ENCODE assay signal across 1 cellular context in the genomic region with DNA sequence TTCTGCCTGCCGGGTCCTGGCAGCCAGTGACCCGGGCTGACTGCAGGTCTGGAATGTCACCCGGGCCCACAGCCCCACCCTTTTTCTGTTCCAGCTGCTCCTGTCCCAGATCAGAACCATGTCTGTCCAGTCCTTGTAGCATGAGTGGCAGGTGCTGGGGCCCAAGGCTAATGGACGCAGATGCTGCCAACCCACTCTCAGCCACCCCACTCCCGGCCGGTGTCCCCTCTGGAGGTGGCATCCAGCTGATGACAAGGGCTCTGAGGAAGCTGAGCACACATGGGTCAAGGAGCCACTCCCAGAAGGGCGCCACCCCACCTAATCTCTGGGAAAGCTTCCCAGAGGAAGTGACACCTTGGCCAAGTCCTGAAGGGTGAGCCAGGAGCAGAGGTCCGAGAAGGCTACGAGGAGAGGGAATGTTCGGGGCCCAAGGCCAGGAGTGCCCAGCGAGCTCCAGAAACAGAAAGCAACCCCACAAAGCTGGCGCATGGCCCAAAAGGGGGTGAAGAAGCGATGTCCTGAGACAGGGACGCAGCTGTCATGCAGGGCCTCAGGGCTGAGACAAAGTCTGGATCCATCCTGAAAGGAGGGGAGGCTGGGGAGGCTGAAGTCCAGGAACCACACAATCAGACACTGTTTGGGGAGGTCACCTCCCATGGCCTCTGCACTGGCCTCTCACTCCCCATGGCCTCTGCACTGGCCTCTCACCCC.
TF ChIP-seq lines count a peak whose summit lies in the region.

No MANE protein-coding gene starts in this region.

TF ChIP-seq in HepG2, 621 proteins besides CTCF, POLR2A, EP300 and RAD21 (continued from another document and continues in another):
- TF ChIP-seq, protein P1, sequence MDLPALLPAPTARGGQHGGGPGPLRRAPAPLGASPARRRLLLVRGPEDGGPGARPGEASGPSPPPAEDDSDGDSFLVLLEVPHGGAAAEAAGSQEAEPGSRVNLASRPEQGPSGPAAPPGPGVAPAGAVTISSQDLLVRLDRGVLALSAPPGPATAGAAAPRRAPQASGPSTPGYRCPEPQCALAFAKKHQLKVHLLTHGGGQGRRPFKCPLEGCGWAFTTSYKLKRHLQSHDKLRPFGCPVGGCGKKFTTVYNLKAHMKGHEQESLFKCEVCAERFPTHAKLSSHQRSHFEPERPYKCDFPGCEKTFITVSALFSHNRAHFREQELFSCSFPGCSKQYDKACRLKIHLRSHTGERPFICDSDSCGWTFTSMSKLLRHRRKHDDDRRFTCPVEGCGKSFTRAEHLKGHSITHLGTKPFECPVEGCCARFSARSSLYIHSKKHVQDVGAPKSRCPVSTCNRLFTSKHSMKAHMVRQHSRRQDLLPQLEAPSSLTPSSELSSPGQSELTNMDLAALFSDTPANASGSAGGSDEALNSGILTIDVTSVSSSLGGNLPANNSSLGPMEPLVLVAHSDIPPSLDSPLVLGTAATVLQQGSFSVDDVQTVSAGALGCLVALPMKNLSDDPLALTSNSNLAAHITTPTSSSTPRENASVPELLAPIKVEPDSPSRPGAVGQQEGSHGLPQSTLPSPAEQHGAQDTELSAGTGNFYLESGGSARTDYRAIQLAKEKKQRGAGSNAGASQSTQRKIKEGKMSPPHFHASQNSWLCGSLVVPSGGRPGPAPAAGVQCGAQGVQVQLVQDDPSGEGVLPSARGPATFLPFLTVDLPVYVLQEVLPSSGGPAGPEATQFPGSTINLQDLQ (CRISPR knock-in tag; IDR thresholded peaks at IDR 0.05) = no peak
- TF ChIP-seq ZBTB1 (CRISPR knock-in tag; IDR thresholded peaks at IDR 0.05; ENCODE audit: borderline replicate concordance) (no peak), FOXA1 (IDR thresholded peaks at IDR 0.05) (no peak), FOXA1 (CRISPR knock-in tag; IDR thresholded peaks at IDR 0.05) (no peak), PITX1 (CRISPR knock-in tag; IDR thresholded peaks at IDR 0.05) (0 out of 2 replicates have a peak, but pooled peaks have one; percentile 46), SNAI1 (CRISPR knock-in tag; IDR thresholded peaks at IDR 0.05; ENCODE audit: borderline replicate concordance) (0 out of 2 replicates have a peak, but pooled peaks have one; percentile 42), ZNF530 (CRISPR knock-in tag; IDR thresholded peaks at IDR 0.05; ENCODE audit: low read depth) (no peak), CENPX (CRISPR knock-in tag; IDR thresholded peaks at IDR 0.05) (no peak), ZNF543 (CRISPR knock-in tag; IDR thresholded peaks at IDR 0.05) (0 out of 2 replicates have a peak, but pooled peaks have one; percentile 27), PHF8 (CRISPR knock-in tag; IDR thresholded peaks at IDR 0.05) (peak; percentile 27; the same call in 1 of the 2 replicates), ZNF260 (CRISPR knock-in tag; IDR thresholded peaks at IDR 0.05; ENCODE audit: borderline replicate concordance, low read depth) (no peak), ZNF180 (CRISPR knock-in tag; IDR thresholded peaks at IDR 0.05; ENCODE audit: borderline replicate concordance, low read depth) (no peak), RFXANK (CRISPR knock-in tag; IDR thresholded peaks at IDR 0.05) (no peak), ZNF615 (CRISPR knock-in tag; IDR thresholded peaks at IDR 0.05; ENCODE audit: borderline replicate concordance) (no peak), PTBP1 (IDR thresholded peaks at IDR 0.05; ENCODE audit: low read depth, low read length, poor library complexity, severe bottlenecking) (no peak), KDM3A (CRISPR knock-in tag; IDR thresholded peaks at IDR 0.05; ENCODE audit: low read depth) (no peak), ZNF790 (CRISPR knock-in tag; IDR thresholded peaks at IDR 0.05; ENCODE audit: borderline replicate concordance) (no peak), ZNF24 (IDR thresholded peaks at IDR 0.05) (no peak), ZNF546 (CRISPR knock-in tag; conservative IDR thresholded peaks at IDR 0.05) (no peak), ZNF10 (CRISPR knock-in tag; IDR thresholded peaks at IDR 0.05; ENCODE audit: borderline replicate concordance, low read depth) (no peak), THAP11 (CRISPR knock-in tag; IDR thresholded peaks at IDR 0.05) (no peak), THYN1 (CRISPR knock-in tag; IDR thresholded peaks at IDR 0.05; ENCODE audit: borderline replicate concordance, low read depth) (no peak), SRF (IDR thresholded peaks at IDR 0.05; ENCODE audit: low read depth, low read length) (no peak)
- TF ChIP-seq, protein P2, sequence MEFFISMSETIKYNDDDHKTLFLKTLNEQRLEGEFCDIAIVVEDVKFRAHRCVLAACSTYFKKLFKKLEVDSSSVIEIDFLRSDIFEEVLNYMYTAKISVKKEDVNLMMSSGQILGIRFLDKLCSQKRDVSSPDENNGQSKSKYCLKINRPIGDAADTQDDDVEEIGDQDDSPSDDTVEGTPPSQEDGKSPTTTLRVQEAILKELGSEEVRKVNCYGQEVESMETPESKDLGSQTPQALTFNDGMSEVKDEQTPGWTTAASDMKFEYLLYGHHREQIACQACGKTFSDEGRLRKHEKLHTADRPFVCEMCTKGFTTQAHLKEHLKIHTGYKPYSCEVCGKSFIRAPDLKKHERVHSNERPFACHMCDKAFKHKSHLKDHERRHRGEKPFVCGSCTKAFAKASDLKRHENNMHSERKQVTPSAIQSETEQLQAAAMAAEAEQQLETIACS (CRISPR knock-in tag; IDR thresholded peaks at IDR 0.05) = no peak
- TF ChIP-seq, protein P3, sequence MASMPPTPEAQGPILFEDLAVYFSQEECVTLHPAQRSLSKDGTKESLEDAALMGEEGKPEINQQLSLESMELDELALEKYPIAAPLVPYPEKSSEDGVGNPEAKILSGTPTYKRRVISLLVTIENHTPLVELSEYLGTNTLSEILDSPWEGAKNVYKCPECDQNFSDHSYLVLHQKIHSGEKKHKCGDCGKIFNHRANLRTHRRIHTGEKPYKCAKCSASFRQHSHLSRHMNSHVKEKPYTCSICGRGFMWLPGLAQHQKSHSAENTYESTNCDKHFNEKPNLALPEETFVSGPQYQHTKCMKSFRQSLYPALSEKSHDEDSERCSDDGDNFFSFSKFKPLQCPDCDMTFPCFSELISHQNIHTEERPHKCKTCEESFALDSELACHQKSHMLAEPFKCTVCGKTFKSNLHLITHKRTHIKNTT (CRISPR knock-in tag; IDR thresholded peaks at IDR 0.05) = no peak
- TF ChIP-seq, protein P4, sequence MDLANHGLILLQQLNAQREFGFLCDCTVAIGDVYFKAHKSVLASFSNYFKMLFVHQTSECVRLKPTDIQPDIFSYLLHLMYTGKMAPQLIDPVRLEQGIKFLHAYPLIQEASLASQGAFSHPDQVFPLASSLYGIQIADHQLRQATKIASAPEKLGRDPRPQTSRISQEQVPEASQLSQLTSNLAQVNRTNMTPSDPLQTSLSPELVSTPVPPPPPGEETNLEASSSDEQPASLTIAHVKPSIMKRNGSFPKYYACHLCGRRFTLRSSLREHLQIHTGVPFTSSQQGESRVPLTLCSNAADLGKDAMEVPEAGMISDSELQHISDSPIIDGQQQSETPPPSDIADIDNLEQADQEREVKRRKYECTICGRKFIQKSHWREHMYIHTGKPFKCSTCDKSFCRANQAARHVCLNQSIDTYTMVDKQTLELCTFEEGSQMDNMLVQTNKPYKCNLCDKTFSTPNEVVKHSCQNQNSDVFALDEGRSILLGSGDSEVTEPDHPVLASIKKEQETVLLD (CRISPR knock-in tag; IDR thresholded peaks at IDR 0.05; ENCODE audit: low read depth) = no peak
- TF ChIP-seq, protein P5, sequence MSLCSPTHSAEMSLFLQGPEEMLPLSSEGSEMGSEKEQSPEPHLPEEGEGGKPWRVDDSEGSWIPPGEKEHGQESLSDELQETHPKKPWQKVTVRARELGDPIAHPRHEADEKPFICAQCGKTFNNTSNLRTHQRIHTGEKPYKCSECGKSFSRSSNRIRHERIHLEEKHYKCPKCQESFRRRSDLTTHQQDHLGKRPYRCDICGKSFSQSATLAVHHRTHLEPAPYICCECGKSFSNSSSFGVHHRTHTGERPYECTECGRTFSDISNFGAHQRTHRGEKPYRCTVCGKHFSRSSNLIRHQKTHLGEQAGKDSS (CRISPR knock-in tag; IDR thresholded peaks at IDR 0.05; ENCODE audit: borderline replicate concordance, low read depth) = no peak
- TF ChIP-seq, protein P6, sequence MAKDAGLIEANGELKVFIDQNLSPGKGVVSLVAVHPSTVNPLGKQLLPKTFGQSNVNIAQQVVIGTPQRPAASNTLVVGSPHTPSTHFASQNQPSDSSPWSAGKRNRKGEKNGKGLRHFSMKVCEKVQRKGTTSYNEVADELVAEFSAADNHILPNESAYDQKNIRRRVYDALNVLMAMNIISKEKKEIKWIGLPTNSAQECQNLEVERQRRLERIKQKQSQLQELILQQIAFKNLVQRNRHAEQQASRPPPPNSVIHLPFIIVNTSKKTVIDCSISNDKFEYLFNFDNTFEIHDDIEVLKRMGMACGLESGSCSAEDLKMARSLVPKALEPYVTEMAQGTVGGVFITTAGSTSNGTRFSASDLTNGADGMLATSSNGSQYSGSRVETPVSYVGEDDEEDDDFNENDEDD (CRISPR knock-in tag; IDR thresholded peaks at IDR 0.05; ENCODE audit: borderline replicate concordance) = no peak
- TF ChIP-seq, protein P7, sequence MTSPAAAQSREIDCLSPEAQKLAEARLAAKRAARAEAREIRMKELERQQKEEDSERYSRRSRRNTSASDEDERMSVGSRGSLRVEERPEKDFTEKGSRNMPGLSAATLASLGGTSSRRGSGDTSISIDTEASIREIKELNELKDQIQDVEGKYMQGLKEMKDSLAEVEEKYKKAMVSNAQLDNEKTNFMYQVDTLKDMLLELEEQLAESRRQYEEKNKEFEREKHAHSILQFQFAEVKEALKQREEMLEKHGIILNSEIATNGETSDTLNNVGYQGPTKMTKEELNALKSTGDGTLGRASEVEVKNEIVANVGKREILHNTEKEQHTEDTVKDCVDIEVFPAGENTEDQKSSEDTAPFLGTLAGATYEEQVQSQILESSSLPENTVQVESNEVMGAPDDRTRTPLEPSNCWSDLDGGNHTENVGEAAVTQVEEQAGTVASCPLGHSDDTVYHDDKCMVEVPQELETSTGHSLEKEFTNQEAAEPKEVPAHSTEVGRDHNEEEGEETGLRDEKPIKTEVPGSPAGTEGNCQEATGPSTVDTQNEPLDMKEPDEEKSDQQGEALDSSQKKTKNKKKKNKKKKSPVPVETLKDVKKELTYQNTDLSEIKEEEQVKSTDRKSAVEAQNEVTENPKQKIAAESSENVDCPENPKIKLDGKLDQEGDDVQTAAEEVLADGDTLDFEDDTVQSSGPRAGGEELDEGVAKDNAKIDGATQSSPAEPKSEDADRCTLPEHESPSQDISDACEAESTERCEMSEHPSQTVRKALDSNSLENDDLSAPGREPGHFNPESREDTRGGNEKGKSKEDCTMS (CRISPR knock-in tag; conservative IDR thresholded peaks at IDR 0.05) = no peak
- TF ChIP-seq, protein P8, sequence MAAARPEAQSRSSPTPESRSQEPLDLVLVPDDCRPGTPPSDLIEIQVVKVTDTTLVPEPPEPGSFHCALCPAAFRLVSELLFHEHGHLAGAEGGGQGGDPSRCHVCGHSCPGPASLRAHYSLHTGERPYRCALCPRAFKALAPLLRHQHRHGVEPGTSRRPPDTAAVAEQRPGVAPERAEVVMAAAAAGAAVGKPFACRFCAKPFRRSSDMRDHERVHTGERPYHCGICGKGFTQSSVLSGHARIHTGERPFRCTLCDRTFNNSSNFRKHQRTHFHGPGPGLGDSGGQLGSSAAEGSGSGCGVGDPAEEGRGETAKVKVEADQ (CRISPR knock-in tag; IDR thresholded peaks at IDR 0.05; ENCODE audit: borderline replicate concordance) = no peak
- TF ChIP-seq, protein P9, sequence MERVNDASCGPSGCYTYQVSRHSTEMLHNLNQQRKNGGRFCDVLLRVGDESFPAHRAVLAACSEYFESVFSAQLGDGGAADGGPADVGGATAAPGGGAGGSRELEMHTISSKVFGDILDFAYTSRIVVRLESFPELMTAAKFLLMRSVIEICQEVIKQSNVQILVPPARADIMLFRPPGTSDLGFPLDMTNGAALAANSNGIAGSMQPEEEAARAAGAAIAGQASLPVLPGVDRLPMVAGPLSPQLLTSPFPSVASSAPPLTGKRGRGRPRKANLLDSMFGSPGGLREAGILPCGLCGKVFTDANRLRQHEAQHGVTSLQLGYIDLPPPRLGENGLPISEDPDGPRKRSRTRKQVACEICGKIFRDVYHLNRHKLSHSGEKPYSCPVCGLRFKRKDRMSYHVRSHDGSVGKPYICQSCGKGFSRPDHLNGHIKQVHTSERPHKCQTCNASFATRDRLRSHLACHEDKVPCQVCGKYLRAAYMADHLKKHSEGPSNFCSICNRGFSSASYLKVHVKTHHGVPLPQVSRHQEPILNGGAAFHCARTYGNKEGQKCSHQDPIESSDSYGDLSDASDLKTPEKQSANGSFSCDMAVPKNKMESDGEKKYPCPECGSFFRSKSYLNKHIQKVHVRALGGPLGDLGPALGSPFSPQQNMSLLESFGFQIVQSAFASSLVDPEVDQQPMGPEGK (CRISPR knock-in tag; IDR thresholded peaks at IDR 0.05) = peak; percentile 84
- TF ChIP-seq, protein P10, sequence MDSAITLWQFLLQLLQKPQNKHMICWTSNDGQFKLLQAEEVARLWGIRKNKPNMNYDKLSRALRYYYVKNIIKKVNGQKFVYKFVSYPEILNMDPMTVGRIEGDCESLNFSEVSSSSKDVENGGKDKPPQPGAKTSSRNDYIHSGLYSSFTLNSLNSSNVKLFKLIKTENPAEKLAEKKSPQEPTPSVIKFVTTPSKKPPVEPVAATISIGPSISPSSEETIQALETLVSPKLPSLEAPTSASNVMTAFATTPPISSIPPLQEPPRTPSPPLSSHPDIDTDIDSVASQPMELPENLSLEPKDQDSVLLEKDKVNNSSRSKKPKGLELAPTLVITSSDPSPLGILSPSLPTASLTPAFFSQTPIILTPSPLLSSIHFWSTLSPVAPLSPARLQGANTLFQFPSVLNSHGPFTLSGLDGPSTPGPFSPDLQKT (CRISPR knock-in tag; IDR thresholded peaks at IDR 0.05; ENCODE audit: borderline replicate concordance) = no peak
- TF ChIP-seq, protein P11, sequence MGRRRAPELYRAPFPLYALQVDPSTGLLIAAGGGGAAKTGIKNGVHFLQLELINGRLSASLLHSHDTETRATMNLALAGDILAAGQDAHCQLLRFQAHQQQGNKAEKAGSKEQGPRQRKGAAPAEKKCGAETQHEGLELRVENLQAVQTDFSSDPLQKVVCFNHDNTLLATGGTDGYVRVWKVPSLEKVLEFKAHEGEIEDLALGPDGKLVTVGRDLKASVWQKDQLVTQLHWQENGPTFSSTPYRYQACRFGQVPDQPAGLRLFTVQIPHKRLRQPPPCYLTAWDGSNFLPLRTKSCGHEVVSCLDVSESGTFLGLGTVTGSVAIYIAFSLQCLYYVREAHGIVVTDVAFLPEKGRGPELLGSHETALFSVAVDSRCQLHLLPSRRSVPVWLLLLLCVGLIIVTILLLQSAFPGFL (CRISPR knock-in tag; IDR thresholded peaks at IDR 0.05) = no peak
- TF ChIP-seq, protein P12, sequence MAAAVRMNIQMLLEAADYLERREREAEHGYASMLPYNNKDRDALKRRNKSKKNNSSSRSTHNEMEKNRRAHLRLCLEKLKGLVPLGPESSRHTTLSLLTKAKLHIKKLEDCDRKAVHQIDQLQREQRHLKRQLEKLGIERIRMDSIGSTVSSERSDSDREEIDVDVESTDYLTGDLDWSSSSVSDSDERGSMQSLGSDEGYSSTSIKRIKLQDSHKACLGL (CRISPR knock-in tag; IDR thresholded peaks at IDR 0.05) = no peak
- TF ChIP-seq, protein P13, sequence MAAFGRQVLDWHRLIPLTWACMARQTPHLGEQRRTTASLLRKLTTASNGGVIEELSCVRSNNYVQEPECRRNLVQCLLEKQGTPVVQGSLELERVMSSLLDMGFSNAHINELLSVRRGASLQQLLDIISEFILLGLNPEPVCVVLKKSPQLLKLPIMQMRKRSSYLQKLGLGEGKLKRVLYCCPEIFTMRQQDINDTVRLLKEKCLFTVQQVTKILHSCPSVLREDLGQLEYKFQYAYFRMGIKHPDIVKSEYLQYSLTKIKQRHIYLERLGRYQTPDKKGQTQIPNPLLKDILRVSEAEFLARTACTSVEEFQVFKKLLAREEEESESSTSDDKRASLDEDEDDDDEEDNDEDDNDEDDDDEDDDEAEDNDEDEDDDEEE (CRISPR knock-in tag; IDR thresholded peaks at IDR 0.05) = no peak
